34 cellular contexts compared by ENCODE assay signal in the genomic region with DNA sequence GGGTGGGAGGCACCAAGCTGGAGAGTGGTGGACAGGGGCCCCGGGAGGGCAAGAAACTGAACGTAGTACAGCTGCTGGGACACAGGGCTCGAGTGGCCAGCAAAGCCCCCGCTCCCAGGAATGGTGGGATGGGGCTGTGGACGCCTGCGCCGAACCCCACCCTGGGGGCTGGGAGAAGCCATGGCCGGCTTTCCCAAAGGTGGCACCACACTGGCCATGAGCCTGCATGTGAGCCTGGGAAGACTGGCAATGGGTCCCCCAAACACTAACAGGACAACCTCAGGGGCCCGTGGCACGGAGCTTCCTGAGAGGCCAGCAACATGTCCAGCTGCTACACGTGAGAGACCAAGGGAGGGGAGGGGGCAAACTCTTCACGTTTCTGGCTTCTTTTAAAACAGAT.
"Had no signal": no experiment of that assay in that cellular context is flagged by ENCODE, and none has a peak within 500 bp of the region (broad histone marks: within the 10 kb centered on the region; RNA-seq: fewer than 3 reads in every experiment).

No MANE protein-coding gene starts in this region.

- H3K27ac ChIP-seq: brain microvascular endothelial cell, Peyer's patch, SJCRH30, SK-N-MC had no signal

- H3K27me3 ChIP-seq: brain microvascular endothelial cell, Peyer's patch, SJCRH30 had no signal

- H3K9me3 ChIP-seq: Peyer's patch, SJCRH30 had no signal

- H3K4me3 Mint-ChIP-seq: activated CD4-positive, alpha-beta memory T cell treated with anti-CD3 and anti-CD28 coated beads, Interleukin-2, amount 10 ng/mL, durations not matched to agents 7 days and 5 days; activated CD8-positive, alpha-beta memory T cell treated with anti-CD3 and anti-CD28 coated beads, Interleukin-2, amount 10 ng/mL, durations not matched to agents 7 days and 5 days; activated naive CD8-positive, alpha-beta T cell treated with anti-CD3 and anti-CD28 coated beads for 36 hours had no signal

- DNase-seq: activated CD4-positive, alpha-beta memory T cell treated with anti-CD3 and anti-CD28 coated beads, Interleukin-2, amount 10 ng/mL, durations not matched to agents 7 days and 5 days; activated CD4-positive, alpha-beta T cell treated with anti-CD3 and anti-CD28 coated beads for 4 hours; activated CD4-positive, CD25-positive, alpha-beta regulatory T cell treated with anti-CD3 and anti-CD28 coated beads, Interleukin-2, amount 50 U/mL, for 72 hours; activated CD8-positive, alpha-beta memory T cell treated with anti-CD3 and anti-CD28 coated beads for 24 hours; activated CD8-positive, alpha-beta memory T cell treated with anti-CD3 and anti-CD28 coated beads, Interleukin-2, amount 10 ng/mL, durations not matched to agents 7 days and 5 days; activated CD8-positive, alpha-beta memory T cell treated with anti-CD3 and anti-CD28 coated beads, Interleukin-2, amount 50 U/mL, for 48 hours; activated effector memory CD4-positive, alpha-beta T cell treated with Interleukin-2 at 50 U/mL for 16 hours; activated naive CD4-positive, alpha-beta T cell; activated naive CD4-positive, alpha-beta T cell treated with anti-CD3 and anti-CD28 coated beads, Interleukin-2, amount 50 U/mL, for 16 hours; activated naive CD8-positive, alpha-beta T cell treated with anti-CD3 and anti-CD28 coated beads for 36 hours; activated T-cell treated with anti-CD3 and anti-CD28 coated beads, Interleukin-2, amount 50 U/mL, for 48 hours; amniotic stem cell; brain microvascular endothelial cell; central memory CD4-positive, alpha-beta T cell; Karpas-422; KBM-7; NCI-H1105; NCI-H1417 treated with DMSO at 0.1 percent for 48 hours; NCI-H187 treated with DMSO at 0.1 percent for 48 hours; NCI-H2081; NCI-H2171 treated with DMSO at 0.1 percent for 48 hours; NCI-H2227 treated with DMSO at 0.1 percent for 48 hours; NCI-H446 treated with DMSO at 0.1 percent for 48 hours; NCI-H524; NCI-H69; NCI-H82; PC-3; RPMI8226; SHP77; SJCRH30 had no signal

- H3K9me3 Mint-ChIP-seq: activated CD4-positive, alpha-beta memory T cell treated with anti-CD3 and anti-CD28 coated beads, Interleukin-2, amount 10 ng/mL, durations not matched to agents 7 days and 5 days; activated naive CD8-positive, alpha-beta T cell treated with anti-CD3 and anti-CD28 coated beads for 36 hours; IgD-negative memory B cell; T-helper 2 cell treated with Interferon-gamma antibody and Interleukin-4, amounts not matched to agents 5 μg/mL and 100 μg/mL, for 36 hours had no signal

- ATAC-seq: activated CD8-positive, alpha-beta memory T cell treated with anti-CD3 and anti-CD28 coated beads, Interleukin-2, amount 10 ng/mL, durations not matched to agents 7 days and 5 days; PC-3 had no signal

- H3K27ac Mint-ChIP-seq: activated CD4-positive, alpha-beta memory T cell treated with anti-CD3 and anti-CD28 coated beads, Interleukin-2, amount 10 ng/mL, durations not matched to agents 7 days and 5 days; activated CD8-positive, alpha-beta memory T cell treated with anti-CD3 and anti-CD28 coated beads, Interleukin-2, amount 10 ng/mL, durations not matched to agents 7 days and 5 days; activated naive CD8-positive, alpha-beta T cell treated with anti-CD3 and anti-CD28 coated beads for 36 hours; T-helper 2 cell treated with Interferon-gamma antibody and Interleukin-4, amounts not matched to agents 5 μg/mL and 100 μg/mL, for 36 hours had no signal

- H3K36me3 Mint-ChIP-seq: IgD-negative memory B cell had no signal

- H3K36me3 ChIP-seq: brain microvascular endothelial cell had no signal

- H3K27me3 Mint-ChIP-seq: activated CD4-positive, alpha-beta memory T cell treated with anti-CD3 and anti-CD28 coated beads, Interleukin-2, amount 10 ng/mL, durations not matched to agents 7 days and 5 days; activated CD8-positive, alpha-beta memory T cell treated with anti-CD3 and anti-CD28 coated beads, Interleukin-2, amount 10 ng/mL, durations not matched to agents 7 days and 5 days; activated naive CD8-positive, alpha-beta T cell treated with anti-CD3 and anti-CD28 coated beads for 36 hours; IgD-negative memory B cell had no signal

- H3K4me3 ChIP-seq: Peyer's patch, SJCRH30, SK-N-MC had no signal
